ENCODE assay signal across 1 cellular context in genomic region chr18:8627540-8627939, GRCh38.
TF ChIP-seq lines count a peak whose summit lies in the region.

No MANE protein-coding gene starts in this region.

TF ChIP-seq in HepG2, 621 proteins besides CTCF, POLR2A, EP300 and RAD21 (continued from another document):
- peak; percentile 72 for TF ChIP-seq ARID5B (CRISPR knock-in tag; IDR thresholded peaks at IDR 0.05)
- TF ChIP-seq CREM (IDR thresholded peaks at IDR 0.05), result peak; percentile 28; the same call in 1 of the 2 replicates
- no peak for TF ChIP-seq CREM (CRISPR knock-in tag; IDR thresholded peaks at IDR 0.05)
- TF ChIP-seq FOXP4 (CRISPR knock-in tag; IDR thresholded peaks at IDR 0.05), result peak; percentile 52
- 0 out of 2 replicates have a peak, but pooled peaks have one; percentile 19 for TF ChIP-seq RXRB (CRISPR knock-in tag; IDR thresholded peaks at IDR 0.05; ENCODE audit: borderline replicate concordance)
- no peak for TF ChIP-seq ZNF441 (CRISPR knock-in tag; IDR thresholded peaks at IDR 0.05; ENCODE audit: borderline replicate concordance)
- no peak for TF ChIP-seq ZNF891 (CRISPR knock-in tag; IDR thresholded peaks at IDR 0.05)
- no peak for TF ChIP-seq NCOA5 (CRISPR knock-in tag; IDR thresholded peaks at IDR 0.05)
- TF ChIP-seq ASH2L (IDR thresholded peaks at IDR 0.05; ENCODE audit: insufficient read length, low read depth, low read length), result peak; percentile 11
- no peak for TF ChIP-seq NR2F6 (IDR thresholded peaks at IDR 0.05)
- TF ChIP-seq NR2F6 (CRISPR knock-in tag; IDR thresholded peaks at IDR 0.05), result 0 out of 2 replicates have a peak, but pooled peaks have one; percentile 7
- TF ChIP-seq FOXA3 (CRISPR knock-in tag; IDR thresholded peaks at IDR 0.05), result peak; percentile 35; the same call in 1 of the 2 replicates
- peak; percentile 61; the same call in 1 of the 2 replicates for TF ChIP-seq NCOR1 (IDR thresholded peaks at IDR 0.05; ENCODE audit: borderline replicate concordance, low read length)
- TF ChIP-seq ISL2 (CRISPR knock-in tag; IDR thresholded peaks at IDR 0.05), result 0 out of 2 replicates have a peak, but pooled peaks have one; percentile 35
- TF ChIP-seq ATF7 (IDR thresholded peaks at IDR 0.05), result no peak
- TF ChIP-seq ATF7 (CRISPR knock-in tag; IDR thresholded peaks at IDR 0.05), result no peak
- TF ChIP-seq ZNF256 (CRISPR knock-in tag; conservative IDR thresholded peaks at IDR 0.05), result no peak
- TF ChIP-seq, protein P1, sequence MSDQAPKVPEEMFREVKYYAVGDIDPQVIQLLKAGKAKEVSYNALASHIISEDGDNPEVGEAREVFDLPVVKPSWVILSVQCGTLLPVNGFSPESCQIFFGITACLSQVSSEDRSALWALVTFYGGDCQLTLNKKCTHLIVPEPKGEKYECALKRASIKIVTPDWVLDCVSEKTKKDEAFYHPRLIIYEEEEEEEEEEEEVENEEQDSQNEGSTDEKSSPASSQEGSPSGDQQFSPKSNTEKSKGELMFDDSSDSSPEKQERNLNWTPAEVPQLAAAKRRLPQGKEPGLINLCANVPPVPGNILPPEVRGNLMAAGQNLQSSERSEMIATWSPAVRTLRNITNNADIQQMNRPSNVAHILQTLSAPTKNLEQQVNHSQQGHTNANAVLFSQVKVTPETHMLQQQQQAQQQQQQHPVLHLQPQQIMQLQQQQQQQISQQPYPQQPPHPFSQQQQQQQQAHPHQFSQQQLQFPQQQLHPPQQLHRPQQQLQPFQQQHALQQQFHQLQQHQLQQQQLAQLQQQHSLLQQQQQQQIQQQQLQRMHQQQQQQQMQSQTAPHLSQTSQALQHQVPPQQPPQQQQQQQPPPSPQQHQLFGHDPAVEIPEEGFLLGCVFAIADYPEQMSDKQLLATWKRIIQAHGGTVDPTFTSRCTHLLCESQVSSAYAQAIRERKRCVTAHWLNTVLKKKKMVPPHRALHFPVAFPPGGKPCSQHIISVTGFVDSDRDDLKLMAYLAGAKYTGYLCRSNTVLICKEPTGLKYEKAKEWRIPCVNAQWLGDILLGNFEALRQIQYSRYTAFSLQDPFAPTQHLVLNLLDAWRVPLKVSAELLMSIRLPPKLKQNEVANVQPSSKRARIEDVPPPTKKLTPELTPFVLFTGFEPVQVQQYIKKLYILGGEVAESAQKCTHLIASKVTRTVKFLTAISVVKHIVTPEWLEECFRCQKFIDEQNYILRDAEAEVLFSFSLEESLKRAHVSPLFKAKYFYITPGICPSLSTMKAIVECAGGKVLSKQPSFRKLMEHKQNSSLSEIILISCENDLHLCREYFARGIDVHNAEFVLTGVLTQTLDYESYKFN (CRISPR knock-in tag; conservative IDR thresholded peaks at IDR 0.05), result peak; percentile 26; the same call in 1 of the 2 replicates
- TF ChIP-seq SETDB1 (CRISPR knock-in tag; IDR thresholded peaks at IDR 0.05; ENCODE audit: borderline replicate concordance), result no peak
- TF ChIP-seq BCL6 (CRISPR knock-in tag; IDR thresholded peaks at IDR 0.05), result peak; percentile 84
- no peak for TF ChIP-seq IRF9 (CRISPR knock-in tag; IDR thresholded peaks at IDR 0.05; ENCODE audit: borderline replicate concordance)
- TF ChIP-seq, protein P2, sequence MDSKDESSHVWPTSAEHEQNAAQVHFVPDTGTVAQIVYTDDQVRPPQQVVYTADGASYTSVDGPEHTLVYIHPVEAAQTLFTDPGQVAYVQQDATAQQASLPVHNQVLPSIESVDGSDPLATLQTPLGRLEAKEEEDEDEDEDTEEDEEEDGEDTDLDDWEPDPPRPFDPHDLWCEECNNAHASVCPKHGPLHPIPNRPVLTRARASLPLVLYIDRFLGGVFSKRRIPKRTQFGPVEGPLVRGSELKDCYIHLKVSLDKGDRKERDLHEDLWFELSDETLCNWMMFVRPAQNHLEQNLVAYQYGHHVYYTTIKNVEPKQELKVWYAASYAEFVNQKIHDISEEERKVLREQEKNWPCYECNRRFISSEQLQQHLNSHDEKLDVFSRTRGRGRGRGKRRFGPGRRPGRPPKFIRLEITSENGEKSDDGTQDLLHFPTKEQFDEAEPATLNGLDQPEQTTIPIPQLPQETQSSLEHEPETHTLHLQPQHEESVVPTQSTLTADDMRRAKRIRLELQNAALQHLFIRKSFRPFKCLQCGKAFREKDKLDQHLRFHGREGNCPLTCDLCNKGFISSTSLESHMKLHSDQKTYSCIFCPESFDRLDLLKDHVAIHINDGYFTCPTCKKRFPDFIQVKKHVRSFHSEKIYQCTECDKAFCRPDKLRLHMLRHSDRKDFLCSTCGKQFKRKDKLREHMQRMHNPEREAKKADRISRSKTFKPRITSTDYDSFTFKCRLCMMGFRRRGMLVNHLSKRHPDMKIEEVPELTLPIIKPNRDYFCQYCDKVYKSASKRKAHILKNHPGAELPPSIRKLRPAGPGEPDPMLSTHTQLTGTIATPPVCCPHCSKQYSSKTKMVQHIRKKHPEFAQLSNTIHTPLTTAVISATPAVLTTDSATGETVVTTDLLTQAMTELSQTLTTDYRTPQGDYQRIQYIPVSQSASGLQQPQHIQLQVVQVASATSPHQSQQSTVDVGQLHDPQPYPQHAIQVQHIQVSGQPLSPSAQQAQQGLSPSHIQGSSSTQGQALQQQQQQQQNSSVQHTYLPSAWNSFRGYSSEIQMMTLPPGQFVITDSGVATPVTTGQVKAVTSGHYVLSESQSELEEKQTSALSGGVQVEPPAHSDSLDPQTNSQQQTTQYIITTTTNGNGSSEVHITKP (CRISPR knock-in tag; IDR thresholded peaks at IDR 0.05; ENCODE audit: low read depth), result peak; percentile 93
- no peak for TF ChIP-seq SOX6 (IDR thresholded peaks at IDR 0.05)
- TF ChIP-seq SOX6 (CRISPR knock-in tag; IDR thresholded peaks at IDR 0.05), result peak; percentile 81
- TF ChIP-seq ZBTB33 (CRISPR knock-in tag; IDR thresholded peaks at IDR 0.05), result no peak
- TF ChIP-seq, protein P3, sequence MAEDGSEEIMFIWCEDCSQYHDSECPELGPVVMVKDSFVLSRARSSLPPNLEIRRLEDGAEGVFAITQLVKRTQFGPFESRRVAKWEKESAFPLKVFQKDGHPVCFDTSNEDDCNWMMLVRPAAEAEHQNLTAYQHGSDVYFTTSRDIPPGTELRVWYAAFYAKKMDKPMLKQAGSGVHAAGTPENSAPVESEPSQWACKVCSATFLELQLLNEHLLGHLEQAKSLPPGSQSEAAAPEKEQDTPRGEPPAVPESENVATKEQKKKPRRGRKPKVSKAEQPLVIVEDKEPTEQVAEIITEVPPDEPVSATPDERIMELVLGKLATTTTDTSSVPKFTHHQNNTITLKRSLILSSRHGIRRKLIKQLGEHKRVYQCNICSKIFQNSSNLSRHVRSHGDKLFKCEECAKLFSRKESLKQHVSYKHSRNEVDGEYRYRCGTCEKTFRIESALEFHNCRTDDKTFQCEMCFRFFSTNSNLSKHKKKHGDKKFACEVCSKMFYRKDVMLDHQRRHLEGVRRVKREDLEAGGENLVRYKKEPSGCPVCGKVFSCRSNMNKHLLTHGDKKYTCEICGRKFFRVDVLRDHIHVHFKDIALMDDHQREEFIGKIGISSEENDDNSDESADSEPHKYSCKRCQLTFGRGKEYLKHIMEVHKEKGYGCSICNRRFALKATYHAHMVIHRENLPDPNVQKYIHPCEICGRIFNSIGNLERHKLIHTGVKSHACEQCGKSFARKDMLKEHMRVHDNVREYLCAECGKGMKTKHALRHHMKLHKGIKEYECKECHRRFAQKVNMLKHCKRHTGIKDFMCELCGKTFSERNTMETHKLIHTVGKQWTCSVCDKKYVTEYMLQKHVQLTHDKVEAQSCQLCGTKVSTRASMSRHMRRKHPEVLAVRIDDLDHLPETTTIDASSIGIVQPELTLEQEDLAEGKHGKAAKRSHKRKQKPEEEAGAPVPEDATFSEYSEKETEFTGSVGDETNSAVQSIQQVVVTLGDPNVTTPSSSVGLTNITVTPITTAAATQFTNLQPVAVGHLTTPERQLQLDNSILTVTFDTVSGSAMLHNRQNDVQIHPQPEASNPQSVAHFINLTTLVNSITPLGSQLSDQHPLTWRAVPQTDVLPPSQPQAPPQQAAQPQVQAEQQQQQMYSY (CRISPR knock-in tag; IDR thresholded peaks at IDR 0.05), result no peak
- peak; percentile 83; the same call in 1 of the 2 replicates for TF ChIP-seq SOX5 (CRISPR knock-in tag; IDR thresholded peaks at IDR 0.05; ENCODE audit: borderline replicate concordance)
- peak; percentile 50; the same call in 1 of the 2 replicates for TF ChIP-seq SOX13 (IDR thresholded peaks at IDR 0.05)
- peak in 1 of 2 experiments; percentile 91; a peak in 2 of 4 replicates for TF ChIP-seq SOX13 (CRISPR knock-in tag; conservative IDR thresholded peaks at IDR 0.05 in 1 of 2, IDR thresholded peaks at IDR 0.05 in 1 of 2)
- peak; percentile 48; the same call in 1 of the 2 replicates for TF ChIP-seq HMG20A (CRISPR knock-in tag; IDR thresholded peaks at IDR 0.05; ENCODE audit: borderline replicate concordance)
- TF ChIP-seq MIER2 (CRISPR knock-in tag; IDR thresholded peaks at IDR 0.05), result no peak
TF ChIP-seq in HepG2: peak in this region for 23.
